Comparison of ENCODE assay signal across 6 cellular contexts in the genomic region with DNA sequence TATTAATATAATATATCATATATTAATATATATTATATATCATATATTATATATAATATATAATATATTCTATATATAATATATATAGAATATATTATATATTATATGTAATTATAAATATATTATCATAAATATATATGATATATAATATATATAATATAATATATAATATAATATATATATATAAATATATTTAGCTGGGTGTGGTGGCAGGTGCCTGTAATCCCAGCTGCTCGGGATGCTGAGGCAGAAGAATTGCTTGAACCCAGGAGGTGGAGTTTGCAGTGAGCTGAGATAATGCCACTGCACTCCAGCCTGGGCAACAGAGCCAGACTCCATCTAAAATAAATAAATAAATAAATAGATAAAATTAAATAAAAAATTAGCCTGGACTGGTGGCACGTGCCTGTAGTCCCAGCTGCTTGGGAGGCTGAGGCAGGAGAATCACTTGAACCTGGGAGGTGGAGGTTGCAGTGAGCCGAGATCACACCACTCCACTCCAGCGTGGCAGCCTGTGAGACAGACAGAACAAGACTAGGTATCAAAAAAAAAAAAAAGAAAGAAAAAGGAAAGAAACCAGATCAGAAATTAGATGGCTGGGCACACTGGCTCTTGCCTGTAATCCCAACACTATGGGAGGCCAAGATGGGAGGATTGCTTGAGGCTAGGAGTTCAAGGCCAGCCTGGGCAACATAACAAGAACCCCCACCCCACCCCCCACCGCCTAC. TPM values are rescaled to one million over a fixed set of nuclear protein-coding genes. Genes with fewer than 3 reads are reported as not detected.
A peak's percentile ranks its signal among the peaks of the same experiment; 100 is the strongest.
DNase-seq lines count a peak whose midpoint lies in the region; ATAC-seq and TF ChIP-seq lines count a peak whose summit lies in the region.
"Not testable (repeated sequence)": the region's sequence is repeated elsewhere in the genome, so short reads cannot be mapped to it uniquely, and the experiment has no call there.

No MANE protein-coding gene starts in this region.

- not testable (repeated sequence) for H3K36me3 Mint-ChIP-seq in activated CD8-positive, alpha-beta T cell treated with anti-CD3 and anti-CD28 coated beads for 36 hours (ENCODE audit: low read depth); activated naive CD4-positive, alpha-beta T cell treated with anti-CD3 and anti-CD28 coated beads, Interleukin-2, amount 50 U/mL, for 72 hours

- H3K27me3 Mint-ChIP-seq in activated CD8-positive, alpha-beta T cell treated with anti-CD3 and anti-CD28 coated beads for 36 hours; stimulated activated naive CD8-positive, alpha-beta T cell treated with anti-CD3 and anti-CD28 coated beads, Interleukin-15, amount 100 ng/mL, for 72 hours: not testable (repeated sequence)

- H3K9me3 Mint-ChIP-seq in activated CD8-positive, alpha-beta T cell treated with anti-CD3 and anti-CD28 coated beads for 36 hours; activated naive CD4-positive, alpha-beta T cell treated with anti-CD3 and anti-CD28 coated beads, Interleukin-2, amount 50 U/mL, for 72 hours; stimulated activated naive CD8-positive, alpha-beta T cell treated with anti-CD3 and anti-CD28 coated beads, Interleukin-15, amount 100 ng/mL, for 72 hours: not testable (repeated sequence)

- intact Hi-C loops in activated CD8-positive, alpha-beta T cell treated with anti-CD3 and anti-CD28 coated beads for 36 hours (cut with micrococcal nuclease): not testable (repeated sequence)

- DNase-seq in KBM-7: peak; percentile 41
- DNase-seq in activated CD8-positive, alpha-beta T cell treated with anti-CD3 and anti-CD28 coated beads for 36 hours: peak; percentile 30
- DNase-seq in activated naive CD4-positive, alpha-beta T cell treated with anti-CD3 and anti-CD28 coated beads, Interleukin-2, amount 50 U/mL, for 72 hours (ENCODE audit: low spot score in 2 of 2); left lobe of liver (ENCODE audit: low spot score); stimulated activated naive CD8-positive, alpha-beta T cell treated with anti-CD3 and anti-CD28 coated beads, Interleukin-15, amount 100 ng/mL, for 72 hours: not testable (repeated sequence)

- CTCF ChIA-PET in activated CD8-positive, alpha-beta T cell treated with anti-CD3 and anti-CD28 coated beads for 36 hours (lab: Charles Lee): interaction anchor here (1.8 to 1.9 kb wide), 2 partner anchors 16 to 208 kb away, joined by 5 to 10 read pairs; no protein-coding TSS in a partner anchor

- TF ChIP-seq CTCF in activated CD8-positive, alpha-beta T cell treated with anti-CD3 and anti-CD28 coated beads for 36 hours (IDR thresholded peaks at IDR 0.05): not testable (repeated sequence)

- POLR2A ChIA-PET in activated CD8-positive, alpha-beta T cell treated with anti-CD3 and anti-CD28 coated beads for 36 hours (lab: Charles Lee): not testable (repeated sequence)

- H3K4me1 Mint-ChIP-seq in activated CD8-positive, alpha-beta T cell treated with anti-CD3 and anti-CD28 coated beads for 36 hours (ENCODE audit: low read depth); stimulated activated naive CD8-positive, alpha-beta T cell treated with anti-CD3 and anti-CD28 coated beads, Interleukin-15, amount 100 ng/mL, for 72 hours: not testable (repeated sequence)

- not testable (repeated sequence) for H3K27ac Mint-ChIP-seq in activated CD8-positive, alpha-beta T cell treated with anti-CD3 and anti-CD28 coated beads for 36 hours; activated naive CD4-positive, alpha-beta T cell treated with anti-CD3 and anti-CD28 coated beads, Interleukin-2, amount 50 U/mL, for 72 hours; stimulated activated naive CD8-positive, alpha-beta T cell treated with anti-CD3 and anti-CD28 coated beads, Interleukin-15, amount 100 ng/mL, for 72 hours

- H3K4me3 Mint-ChIP-seq in activated CD8-positive, alpha-beta T cell treated with anti-CD3 and anti-CD28 coated beads for 36 hours; stimulated activated naive CD8-positive, alpha-beta T cell treated with anti-CD3 and anti-CD28 coated beads, Interleukin-15, amount 100 ng/mL, for 72 hours: not testable (repeated sequence)

- in situ Hi-C loops in KBM-7 (cut with MboI; ENCODE audit: low pct_unique_long_range_greater_than_20kb, low sequenced_read_pairs): not testable (repeated sequence)

- ATAC-seq in SK-N-SH treated with all-trans-retinoic acid at 6 μM for 48 hours (peak; percentile 26; the same call in 1 of the 3 replicates), left lobe of liver (peak; percentile 45)
- ATAC-seq in activated CD8-positive, alpha-beta T cell treated with anti-CD3 and anti-CD28 coated beads for 36 hours: peak; percentile 59
- ATAC-seq in activated naive CD4-positive, alpha-beta T cell treated with anti-CD3 and anti-CD28 coated beads, Interleukin-2, amount 50 U/mL, for 72 hours: peak; percentile 65 to 67
- ATAC-seq in stimulated activated naive CD8-positive, alpha-beta T cell treated with anti-CD3 and anti-CD28 coated beads, Interleukin-15, amount 100 ng/mL, for 72 hours: peak; percentile 42

RNA-seq across cellular contexts. Expression of a gene that starts 24.9 kb away (rescaled TPM):
- total RNA-seq in activated CD8-positive, alpha-beta T cell treated with anti-CD3 and anti-CD28 coated beads for 36 hours: 10 to 100 TPM; 19.1 to 19.6 TPM
- total RNA-seq in activated naive CD4-positive, alpha-beta T cell treated with anti-CD3 and anti-CD28 coated beads, Interleukin-2, amount 50 U/mL, for 72 hours: 10 to 100 TPM; 14.9 to 19.8 TPM
- 10.4 TPM for total RNA-seq in left lobe of liver

RNA-seq across cellular contexts. Expression of a gene that starts 25.3 kb away (rescaled TPM):
- 10 to 100 TPM; 13.6 to 15.5 TPM for total RNA-seq in activated CD8-positive, alpha-beta T cell treated with anti-CD3 and anti-CD28 coated beads for 36 hours
- total RNA-seq in activated naive CD4-positive, alpha-beta T cell treated with anti-CD3 and anti-CD28 coated beads, Interleukin-2, amount 50 U/mL, for 72 hours: 10 to 100 TPM; 10.1 to 10.5 TPM
- 8.1 TPM for total RNA-seq in left lobe of liver

RNA-seq across cellular contexts. Expression of a gene that starts 44.1 kb away (rescaled TPM):
- 10 to 100 TPM; 78.5 to 83.5 TPM for total RNA-seq in activated CD8-positive, alpha-beta T cell treated with anti-CD3 and anti-CD28 coated beads for 36 hours
- 10 to 100 TPM; 15.2 to 33.2 TPM for total RNA-seq in activated naive CD4-positive, alpha-beta T cell treated with anti-CD3 and anti-CD28 coated beads, Interleukin-2, amount 50 U/mL, for 72 hours
- total RNA-seq in left lobe of liver: 61.3 TPM

RNA-seq across cellular contexts. Expression of a gene that starts 47.1 kb away (rescaled TPM):
- total RNA-seq in activated CD8-positive, alpha-beta T cell treated with anti-CD3 and anti-CD28 coated beads for 36 hours: 10 to 100 TPM; 15.6 to 16.8 TPM
- total RNA-seq in activated naive CD4-positive, alpha-beta T cell treated with anti-CD3 and anti-CD28 coated beads, Interleukin-2, amount 50 U/mL, for 72 hours: 10 to 100 TPM in 1 of 2 donors, 1 to 10 TPM in 1; 4.1 to 13.8 TPM
- 5.0 TPM for total RNA-seq in left lobe of liver

RNA-seq across cellular contexts. Expression of a gene that starts 47.3 kb away (rescaled TPM):
- total RNA-seq in activated CD8-positive, alpha-beta T cell treated with anti-CD3 and anti-CD28 coated beads for 36 hours: 10 to 100 TPM; 38.5 to 39.7 TPM
- total RNA-seq in activated naive CD4-positive, alpha-beta T cell treated with anti-CD3 and anti-CD28 coated beads, Interleukin-2, amount 50 U/mL, for 72 hours: 10 to 100 TPM; 35.4 to 75.8 TPM
- total RNA-seq in left lobe of liver: 8.8 TPM
